Comparison of ENCODE assay signal across 25 cellular contexts in genomic region chr6:125550892-125551291, GRCh38.
DNase-seq lines count a peak whose midpoint lies in the region; ATAC-seq and TF ChIP-seq lines count a peak whose summit lies in the region.
"Had no signal": no experiment of that assay in that cellular context is flagged by ENCODE, and none has a peak within 500 bp of the region (broad histone marks: within the 10 kb centered on the region; RNA-seq: fewer than 3 reads in every experiment).

No MANE protein-coding gene starts in this region.

- H3K27me3 ChIP-seq in aorta (ENCODE audit: control insufficient read depth in 1 of 2, insufficient read depth in 2 of 2, low read length in 1 of 2) (no peaks in the 10 kb centered on the region), esophagus muscularis mucosa (no peaks in the 10 kb centered on the region)
- H3K27me3 ChIP-seq: SJCRH30 had no signal

- WGBS in mesodermal cell (ENCODE audit: insufficient coverage in 2 of 2), 2 experiments = 93 to 100% methylated on average over 4 to 5 of the region's 6 CpGs
- WGBS in aorta, 2 donors = 70 to 73% methylated on average over 6 of the region's 6 CpGs
- WGBS in esophagus muscularis mucosa = 83% methylated on average over 6 of the region's 6 CpGs

- H3K4me3 ChIP-seq in mesodermal cell (ENCODE audit: extremely low read depth, insufficient read depth, low read length, poor library complexity, severe bottlenecking) (no peak overlapping the region), aorta (ENCODE audit: low read length in 2 of 2) (no peak overlapping the region), esophagus muscularis mucosa (no peak overlapping the region)
- H3K4me3 ChIP-seq: SJCRH30 had no signal

- no peak for TF ChIP-seq CTCF in esophagus muscularis mucosa (IDR thresholded peaks at IDR 0.05)

- intact Hi-C loops in aorta (cut with DNase I) (no loop called here), esophagus muscularis mucosa (cut with DNase I) (no loop called here)

- peak; percentile 47 for ATAC-seq in aorta (ENCODE audit: low FRiP score)
- ATAC-seq: HepG2, PC-3, SK-N-SH treated with all-trans-retinoic acid at 6 μM for 48 hours had no signal

- H3K9me3 ChIP-seq in mesodermal cell (ENCODE audit: control insufficient read depth, low read length) = no peaks in the 10 kb centered on the region
- no peaks in the 10 kb centered on the region for H3K9me3 ChIP-seq in aorta (ENCODE audit: control insufficient read depth, low read length)
- H3K9me3 ChIP-seq in esophagus muscularis mucosa = no peaks in the 10 kb centered on the region
- H3K9me3 ChIP-seq: BE2C had no signal

- no peak for TF ChIP-seq POLR2A in esophagus muscularis mucosa (IDR thresholded peaks at IDR 0.05; ENCODE audit: low read depth)

- no peak for TF ChIP-seq EP300 in esophagus muscularis mucosa (IDR thresholded peaks at IDR 0.05)

- H3K4me1 ChIP-seq in mesodermal cell (ENCODE audit: control insufficient read depth, insufficient read depth, low read length, poor library complexity, severe bottlenecking) (peaks cover 15% of the 10 kb centered on the region), aorta (ENCODE audit: control insufficient read depth in 1 of 2, insufficient read depth in 2 of 2, low read length in 2 of 2) (peaks cover 0 to 2% of the 10 kb centered on the region in 2 donors), esophagus muscularis mucosa (peaks cover 0 to 9% (median 7%) of the 10 kb centered on the region in 4 donors)
- H3K4me1 ChIP-seq: BE2C had no signal

- H3K36me3 ChIP-seq in mesodermal cell (ENCODE audit: control insufficient read depth, insufficient read depth, low read length) (no peaks in the 10 kb centered on the region), aorta (ENCODE audit: control insufficient read depth in 1 of 2, insufficient read depth in 2 of 2, low read length in 1 of 2) (no peaks in the 10 kb centered on the region), esophagus muscularis mucosa (no peaks in the 10 kb centered on the region)
- H3K36me3 ChIP-seq: BE2C, SJCRH30 had no signal

- H3K27ac ChIP-seq in mesodermal cell (ENCODE audit: low read depth, low read length, severe bottlenecking) = peak overlapping the region; percentile 68
- no peak overlapping the region for H3K27ac ChIP-seq in aorta (ENCODE audit: low read depth in 1 of 2, low read length in 2 of 2)
- H3K27ac ChIP-seq in esophagus muscularis mucosa (replicated peaks in 1 of 4) = no peak overlapping the region
- H3K27ac ChIP-seq: 22Rv1, SJCRH30 had no signal

- DNase-seq in DMS53 (lab: John Stamatoyannopoulos, UW) = peak; percentile 38
- DNase-seq in DMS53 treated with DMSO at 0.1 percent for 48 hours (lab: John Stamatoyannopoulos, UW; ENCODE audit: unreplicated experiment) = no peak
- DNase-seq in dermis blood vessel endothelial cell = peak; percentile 56
- DNase-seq in aorta = no peak
- DNase-seq in esophagus muscularis mucosa (ENCODE audit: extremely low spot score) = no peak
- DNase-seq in NCI-H1436 treated with DMSO at 0.1 percent for 48 hours (lab: John Stamatoyannopoulos, UW) = no peak
- DNase-seq in AML-193 (lab: John Stamatoyannopoulos, UW) = no peak
- DNase-seq: BE2C; Calu3; GDM1; H7; Kasumi-1; MV-4-11; NCI-H1105; NCI-H146; NCI-H446; NCI-H526; NCI-H82; NK-92 treated with Interleukin-12 subunit alpha and Interleukin-12 subunit beta, amount 100 ng/mL, for 24 hours; PC-3; SJCRH30 had no signal

Comparison
In these comparisons a context has a peak if more than half of its experiments do, and no peak if none do; other contexts are left out.
1. DNase-seq: peak in DMS53 (single experiment) and dermis blood vessel endothelial cell (single experiment); none in DMS53 treated with DMSO at 0.1 percent for 48 hours (single experiment), aorta (0 of 2), esophagus muscularis mucosa (single experiment), NCI-H1436 treated with DMSO at 0.1 percent for 48 hours (single experiment) and AML-193 (0 of 2).